8 cellular contexts compared by ENCODE assay signal in the genomic region with DNA sequence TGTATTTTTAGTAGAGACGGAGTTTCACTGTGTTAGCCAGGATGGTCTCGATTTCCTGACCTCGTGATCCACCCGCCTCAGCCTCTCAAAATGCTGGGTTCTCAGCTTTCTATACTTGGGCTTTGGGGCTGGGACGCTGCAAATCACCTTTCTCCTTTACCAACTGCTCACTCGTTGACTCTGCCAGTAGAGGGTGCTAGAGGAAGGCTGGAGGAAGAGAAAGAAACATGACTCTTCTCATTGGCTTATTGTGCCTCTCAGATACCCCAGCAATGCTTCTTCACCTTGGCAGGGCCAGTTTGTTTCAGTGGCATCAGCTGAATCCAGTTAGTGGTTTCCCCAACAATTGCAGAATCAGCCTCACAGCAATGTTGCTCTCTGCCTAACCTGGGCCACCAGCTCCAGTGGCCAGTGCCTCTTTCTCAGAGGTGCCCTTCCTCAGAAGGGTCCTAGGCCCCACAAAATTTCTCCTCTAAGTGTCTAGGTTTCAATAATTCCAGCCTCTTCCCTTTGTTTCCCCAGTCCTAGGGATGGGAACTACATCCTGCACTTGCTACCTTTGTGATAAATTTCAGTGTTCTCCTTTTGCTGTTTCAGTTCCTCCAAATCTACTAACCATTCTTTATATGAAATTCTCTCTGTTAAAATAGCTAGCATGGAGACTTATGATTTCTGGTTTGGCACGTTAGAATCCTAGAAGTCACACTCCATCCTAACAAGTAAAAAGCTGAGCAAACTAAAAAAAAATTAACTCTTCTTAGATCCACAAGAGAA.
DNase-seq lines count a peak whose midpoint lies in the region; ATAC-seq and TF ChIP-seq lines count a peak whose summit lies in the region.

No MANE protein-coding gene starts in this region.

- H3K27me3 ChIP-seq in gastrocnemius medialis, result no peaks in the 10 kb centered on the region

- intact Hi-C loops in gastrocnemius medialis (cut with DNase I; ENCODE audit: low total_unique reads), result no loop called here

- no peaks in the 10 kb centered on the region for H3K36me3 ChIP-seq in gastrocnemius medialis

- H3K9me3 ChIP-seq in gastrocnemius medialis, result no peaks in the 10 kb centered on the region

- in situ Hi-C loops in gastrocnemius medialis (cut with MboI; ENCODE audit: low sequenced_read_pairs in 4 of 4), result no loop called here

- ATAC-seq in HG02981 (IDR thresholded peaks at IDR 0.05; ENCODE audit: unreplicated experiment), result peak; percentile 69
- no peak for ATAC-seq in omental fat pad (ENCODE audit: low FRiP score)
- no peak for ATAC-seq in gastrocnemius medialis

- no peak for TF ChIP-seq POLR2A in gastrocnemius medialis (IDR thresholded peaks at IDR 0.05)

- H3K4me1 ChIP-seq in gastrocnemius medialis, result no peaks in the 10 kb centered on the region

- peak; percentile 73 for TF ChIP-seq CTCF in GM12875 (IDR thresholded peaks at IDR 0.05; ENCODE audit: borderline replicate concordance, insufficient read depth, low read depth, low read length)
- TF ChIP-seq CTCF in omental fat pad (IDR thresholded peaks at IDR 0.05), result no peak
- TF ChIP-seq CTCF in gastrocnemius medialis (IDR thresholded peaks at IDR 0.05 in 4 of 5, conservative IDR thresholded peaks at IDR 0.05 in 1 of 5), result peak in 2 of 5 experiments; percentile 16 to 42

- DNase-seq in AML-193 (lab: John Stamatoyannopoulos, UW) (peak; percentile 37 to 55), NCI-H2196 (lab: John Stamatoyannopoulos, UW; ENCODE audit: unreplicated experiment) (peak; percentile 73), iPS DF 4.7 (ENCODE audit: extremely low read depth, low spot score) (peak; percentile 85), omental fat pad (ENCODE audit: low spot score) (no peak), gastrocnemius medialis (no peak)
- peak; percentile 3 to 21 for DNase-seq in activated CD4-positive, alpha-beta T cell treated with anti-CD3 and anti-CD28 coated beads, Interleukin-2, amount 50 U/mL, for 48 hours

- no peak overlapping the region for H3K4me3 ChIP-seq in GM12875 (ENCODE audit: low read depth, low read length)
- H3K4me3 ChIP-seq in gastrocnemius medialis, result no peak overlapping the region

- no peak overlapping the region for H3K27ac ChIP-seq in gastrocnemius medialis

Comparison
In these comparisons a context has a peak if more than half of its experiments do, and no peak if none do; other contexts are left out.
1. DNase-seq: peak in AML-193 (2 of 2), NCI-H2196 (single experiment), activated CD4-positive, alpha-beta T cell treated with anti-CD3 and anti-CD28 coated beads, Interleukin-2, amount 50 U/mL, for 48 hours (2 of 2) and iPS DF 4.7 (single experiment); none in omental fat pad (single experiment) and gastrocnemius medialis (0 of 2).